In genomic region chr10:68345621-68346020, GRCh38 we compare ENCODE assay signal across 1 cellular context.
TF ChIP-seq lines count a peak whose summit lies in the region.

No MANE protein-coding gene starts in this region.

TF ChIP-seq in SK-N-SH treated with all-trans-retinoic acid at 6 μM for 48 hours, 23 proteins besides CTCF, POLR2A, EP300 and RAD21 (continued from another document):
- no peak for TF ChIP-seq PATZ1 (CRISPR knock-in tag; IDR thresholded peaks at IDR 0.05; ENCODE audit: borderline replicate concordance)
- no peak for TF ChIP-seq PPARA (CRISPR knock-in tag; IDR thresholded peaks at IDR 0.05; ENCODE audit: borderline replicate concordance)
- no peak for TF ChIP-seq GLIS3 (CRISPR knock-in tag; IDR thresholded peaks at IDR 0.05)
TF ChIP-seq in SK-N-SH treated with all-trans-retinoic acid at 6 μM for 48 hours: peak in this region for 0.
